ENCODE assay signal across 8 cellular contexts in genomic region chr2:237731663-237732062, GRCh38.
DNase-seq lines count a peak whose midpoint lies in the region; ATAC-seq and TF ChIP-seq lines count a peak whose summit lies in the region.

No MANE protein-coding gene starts in this region.

- no peak overlapping the region for H3K4me3 Mint-ChIP-seq in H9

- H4K91ac ChIP-seq in H9 (ENCODE audit: insufficient read length, low read depth, low read length): no peak overlapping the region

- peaks cover 3% of the 10 kb centered on the region; the same call in 1 of the 2 replicates for H3K79me2 ChIP-seq in H9 (ENCODE audit: insufficient read depth, low read length)

- H3K9ac ChIP-seq in stomach smooth muscle (ENCODE audit: low read length in 2 of 2) (no peak overlapping the region), H9 (ENCODE audit: extremely low read depth, insufficient read length, low read length) (no peak overlapping the region)

- H3T11ph ChIP-seq in H9 (ENCODE audit: low read length): no peak overlapping the region

- no peak overlapping the region for H3K4ac ChIP-seq in H9 (ENCODE audit: low read depth, low read length)

- H3K4me3 ChIP-seq in kidney epithelial cell (ENCODE audit: low read depth, low read length) (no peak overlapping the region), stomach smooth muscle (ENCODE audit: low read length in 2 of 2) (no peak overlapping the region)

- H3K27ac ChIP-seq in stomach smooth muscle (ENCODE audit: low read length) (peak overlapping the region; percentile 88), H9 (ENCODE audit: insufficient read length, low read depth, low read length) (no peak overlapping the region)

- no peaks in the 10 kb centered on the region for H3K36me3 ChIP-seq in kidney epithelial cell (ENCODE audit: control insufficient read depth, insufficient read depth, low read length)
- H3K36me3 ChIP-seq in stomach smooth muscle (ENCODE audit: control insufficient read depth in 2 of 2, insufficient read depth in 2 of 2, low read length in 2 of 2): peaks cover 0 to 4% of the 10 kb centered on the region in 2 donors

- no peak overlapping the region for H3K56ac ChIP-seq in H9 (ENCODE audit: insufficient read length, low read depth, low read length)

- no peak overlapping the region for H2BK120ac ChIP-seq in H9 (ENCODE audit: low read depth, low read length, poor library complexity, severe bottlenecking)

- no peak overlapping the region for H3K14ac ChIP-seq in H9 (ENCODE audit: insufficient read depth, low read length)

- H2AFZ ChIP-seq in H9 (ENCODE audit: low read length): no peak overlapping the region

- no peak overlapping the region for H4K8ac ChIP-seq in H9 (replicated peaks; ENCODE audit: insufficient read length, low read depth, low read length)

- H3K9me3 ChIP-seq in stomach smooth muscle (ENCODE audit: control insufficient read depth in 2 of 2, low read length in 2 of 2): no peaks in the 10 kb centered on the region
- H3K9me3 ChIP-seq in H9 (ENCODE audit: control insufficient read depth, low read depth, low read length): no peaks in the 10 kb centered on the region

- H3K27me3 ChIP-seq in kidney epithelial cell (ENCODE audit: control insufficient read depth, insufficient read depth, low read length) (no peaks in the 10 kb centered on the region), stomach smooth muscle (ENCODE audit: control insufficient read depth in 1 of 2, insufficient read depth in 2 of 2, low read length in 2 of 2) (no peaks in the 10 kb centered on the region), H9 (ENCODE audit: insufficient read depth, low read length) (no peaks in the 10 kb centered on the region)

- no peak overlapping the region for H2BK12ac ChIP-seq in H9 (ENCODE audit: insufficient read length, low read depth, low read length)

- no peak overlapping the region for H2BK15ac ChIP-seq in H9 (ENCODE audit: low read depth, low read length)

- no peaks in the 10 kb centered on the region for H3K23me2 ChIP-seq in H9 (ENCODE audit: insufficient read length, low read depth, low read length, poor library complexity, severe bottlenecking)

- no peak for ATAC-seq in GM21723 (IDR thresholded peaks at IDR 0.05; ENCODE audit: unreplicated experiment)
- no peak for ATAC-seq in GM19452 (IDR thresholded peaks at IDR 0.05; ENCODE audit: unreplicated experiment)

- no peak overlapping the region for H4K5ac ChIP-seq in H9 (ENCODE audit: insufficient read length, low read depth, low read length)

- H3K9me3 Mint-ChIP-seq in H9: no peaks in the 10 kb centered on the region

- H3K4me1 Mint-ChIP-seq in H9: peaks cover 47 to 48% of the 10 kb centered on the region in 2 experiments

- no peak overlapping the region for H2BK5ac ChIP-seq in H9 (ENCODE audit: insufficient read length, low read length)

- no peaks in the 10 kb centered on the region for H4K20me1 ChIP-seq in H9 (ENCODE audit: control insufficient read depth, insufficient read depth, insufficient read length)

- H3K4me2 ChIP-seq in H9 (ENCODE audit: insufficient read depth, insufficient read length, low read length): no peak overlapping the region

- H3K18ac ChIP-seq in H9 (ENCODE audit: insufficient read length, low read depth, low read length): no peak overlapping the region

- H3K27ac Mint-ChIP-seq in H9: no peak overlapping the region

- H3K4me1 ChIP-seq in stomach smooth muscle (ENCODE audit: control insufficient read depth, insufficient read depth, low read length) (peaks cover 62% of the 10 kb centered on the region), H9 (ENCODE audit: insufficient read depth, low read length) (peaks cover 10% of the 10 kb centered on the region; the same call in 1 of the 2 replicates)

- H2AK5ac ChIP-seq in H9 (ENCODE audit: insufficient read length, low read length): no peak overlapping the region

- H3K23ac ChIP-seq in H9 (ENCODE audit: insufficient read length, low read depth, low read length): no peak overlapping the region

- peaks cover 0 to 6% (median 3%) of the 10 kb centered on the region in 3 experiments; a peak in 1 of 7 replicates for H3K36me3 Mint-ChIP-seq in H9 (ENCODE audit: insufficient read depth in 1 of 3, low read depth in 3 of 3)

- no CpG with 5 or more reads among the region's 6 CpGs for WGBS in H9 (ENCODE audit: extremely low coverage, insufficient read length, low lambda C conversion rate)

- DNase-seq in A172 (ENCODE audit: low spot score): peak; percentile 82
- DNase-seq in HT1080 (ENCODE audit: low read depth): peak; percentile 88
- peak; percentile 27 for DNase-seq in activated T-helper 9 cell treated with anti-CD3 and anti-CD28 coated beads, Interleukin-2, amount 50 U/mL, for 16 hours (ENCODE audit: low read depth)
- DNase-seq in kidney epithelial cell (ENCODE audit: low read depth): peak; percentile 67
- no peak for DNase-seq in H9

- H3K27me3 Mint-ChIP-seq in H9 (ENCODE audit: low read depth): no peaks in the 10 kb centered on the region

- H3K79me1 ChIP-seq in H9 (ENCODE audit: insufficient read depth, low read depth, low read length, poor library complexity, severe bottlenecking): peaks cover 3% of the 10 kb centered on the region

- no peak overlapping the region for H2BK20ac ChIP-seq in H9 (ENCODE audit: low read depth, low read length, poor library complexity, severe bottlenecking)

- TF ChIP-seq CTCF in kidney epithelial cell (IDR thresholded peaks at IDR 0.05; ENCODE audit: insufficient read depth, low read length, poor library complexity, severe bottlenecking) (no peak), H9 (conservative IDR thresholded peaks at IDR 0.05) (no peak)
